11 cellular contexts compared by ENCODE assay signal in genomic region chr20:62797671-62798532, GRCh38. TPM values are rescaled to one million over a fixed set of nuclear protein-coding genes. Genes with fewer than 3 reads are reported as not detected.
DNase-seq lines count a peak whose midpoint lies in the region; ATAC-seq, FAIRE-seq and TF ChIP-seq lines count a peak whose summit lies in the region.
"Had no signal": no experiment of that assay in that cellular context is flagged by ENCODE, and none has a peak within 500 bp of the region (broad histone marks: within the 10 kb centered on the region; RNA-seq: fewer than 3 reads in every experiment).

No MANE protein-coding gene starts in this region.

- peaks cover 15% of the 10 kb centered on the region for H3F3A ChIP-seq in SK-N-SH (replicated peaks; ENCODE audit: insufficient read depth)

- H3K4me3 ChIP-seq in SK-N-SH (ENCODE audit: low read depth in 2 of 2, low read length in 1 of 2) (peak overlapping the region; percentile 64 to 66; a peak in 3 of 4 replicates), fibroblast of pulmonary artery (replicated peaks; ENCODE audit: low read depth, low read length) (peak overlapping the region; percentile 61), skeletal muscle cell (ENCODE audit: low read depth, low read length) (peak overlapping the region; percentile 56)

- 0 out of 2 replicates have a peak, but pooled peaks cover 8% of the 10 kb centered on the region for H4K20me1 ChIP-seq in SK-N-SH (ENCODE audit: insufficient read depth)

- DNase-seq in SK-N-SH (no peak), SW480 (ENCODE audit: low spot score) (peak; percentile 71), fibroblast of pulmonary artery (ENCODE audit: low read depth) (no peak), skeletal muscle cell (ENCODE audit: low read depth) (no peak), omental fat pad (ENCODE audit: low spot score) (no peak), GM12892 (ENCODE audit: insufficient read length) (no peak)
- DNase-seq in stimulated activated CD4-positive, alpha-beta T cell treated with anti-CD3 and anti-CD28 coated beads, Interleukin-2, amount 100 ng/mL, for 48 hours, result no peak
- DNase-seq: 8988T, kidney, SW 1271 had no signal

- CTCF ChIA-PET in SK-N-SH (lab: Yijun Ruan, JAX), result interaction anchor here (0.6 to 1.0 kb wide), 4 partner anchors 10 to 181 kb away, joined by 3 to 4 read pairs (median 3); no protein-coding TSS in a partner anchor

- H3K36me3 ChIP-seq in SK-N-SH (replicated peaks in 1 of 2; ENCODE audit: control insufficient read depth in 1 of 2, insufficient read depth in 2 of 2, low read length in 1 of 2), result peaks cover 19 to 35% of the 10 kb centered on the region in 2 experiments

- TF ChIP-seq EP300 in SK-N-SH (IDR thresholded peaks at IDR 0.05; ENCODE audit: borderline replicate concordance in 1 of 2, low read depth in 1 of 2, low read length in 1 of 2), result no peak

- H3K27ac ChIP-seq in SK-N-SH (ENCODE audit: low read depth in 2 of 2, low read length in 1 of 2), result no peak overlapping the region

- no peak for TF ChIP-seq RAD21 in SK-N-SH (IDR thresholded peaks at IDR 0.05; ENCODE audit: low read length)

- H3K9me2 ChIP-seq in SK-N-SH, result no peaks in the 10 kb centered on the region

- no peaks in the 10 kb centered on the region for H3K27me3 ChIP-seq in SK-N-SH (ENCODE audit: insufficient read depth)

- TF ChIP-seq POLR2A in GM12892 (IDR thresholded peaks at IDR 0.05; ENCODE audit: low read depth, low read length), result no peak

- peaks cover 19% of the 10 kb centered on the region in 2 experiments; a peak in 2 of 4 replicates for H3K4me1 ChIP-seq in SK-N-SH (ENCODE audit: control insufficient read depth in 1 of 2, insufficient read depth in 2 of 2, low read depth in 1 of 2, low read length in 1 of 2)

- POLR2A ChIA-PET in SK-N-SH (lab: Yijun Ruan, JAX), result no interaction called here

- no peak for FAIRE-seq in GM12892 (lab: Jason Lieb, UNC)
- FAIRE-seq: kidney had no signal

- H3K79me2 ChIP-seq in SK-N-SH (ENCODE audit: insufficient read depth), result peaks cover 17% of the 10 kb centered on the region

- TF ChIP-seq CTCF in SK-N-SH (IDR thresholded peaks at IDR 0.05), result no peak
- TF ChIP-seq CTCF in fibroblast of pulmonary artery (IDR thresholded peaks at IDR 0.05; ENCODE audit: low read length, missing control alignments), result no peak
- no peak for TF ChIP-seq CTCF in omental fat pad (IDR thresholded peaks at IDR 0.05)

- H2AFZ ChIP-seq in SK-N-SH (ENCODE audit: low read depth), result no peak overlapping the region

- H3K9me3 ChIP-seq in SK-N-SH, result no peaks in the 10 kb centered on the region

- peak overlapping the region; percentile 97 for H3K4me2 ChIP-seq in SK-N-SH

- no peak overlapping the region; the same call in 1 of the 2 replicates for H3K9ac ChIP-seq in SK-N-SH

- 88% methylated on average over 18 of the region's 26 CpGs for WGBS in SK-N-SH (ENCODE audit: low lambda C conversion rate)

- ATAC-seq in SK-N-SH treated with all-trans-retinoic acid at 6 μM for 48 hours (no peak), omental fat pad (ENCODE audit: low FRiP score) (no peak)

TF ChIP-seq in SK-N-SH, 30 proteins besides CTCF, POLR2A, EP300 and RAD21:
- TF ChIP-seq RFX5 (IDR thresholded peaks at IDR 0.05; ENCODE audit: low read length), result no peak
- TF ChIP-seq MXI1 (IDR thresholded peaks at IDR 0.05; ENCODE audit: low read depth, low read length), result no peak
- no peak for TF ChIP-seq POLR2AphosphoS5 (IDR thresholded peaks at IDR 0.05; ENCODE audit: low read depth, low read length)
- no peak for TF ChIP-seq MEF2A (IDR thresholded peaks at IDR 0.05; ENCODE audit: borderline replicate concordance, low read depth)
- no peak for TF ChIP-seq SMC3 (IDR thresholded peaks at IDR 0.05; ENCODE audit: low read depth, low read length)
- no peak for TF ChIP-seq NFIC (IDR thresholded peaks at IDR 0.05; ENCODE audit: borderline replicate concordance)
- no peak for TF ChIP-seq RXRA (IDR thresholded peaks at IDR 0.05; ENCODE audit: borderline replicate concordance, low read depth)
- no peak for TF ChIP-seq FOSL2 (IDR thresholded peaks at IDR 0.05; ENCODE audit: borderline replicate concordance, low read depth)
- TF ChIP-seq SIN3A (IDR thresholded peaks at IDR 0.05; ENCODE audit: borderline replicate concordance, low read depth, low read length), result no peak
- no peak for TF ChIP-seq TAF1 (IDR thresholded peaks at IDR 0.05; ENCODE audit: borderline replicate concordance, low read depth, low read length)
- TF ChIP-seq NRF1 (IDR thresholded peaks at IDR 0.05; ENCODE audit: low read depth, low read length), result no peak
- no peak for TF ChIP-seq EZH2phosphoT487 (IDR thresholded peaks at IDR 0.05; ENCODE audit: borderline replicate concordance, low read depth)

TF ChIP-seq in SK-N-SH treated with all-trans-retinoic acid at 6 μM for 48 hours, 23 proteins besides CTCF, POLR2A, EP300 and RAD21:
- TF ChIP-seq SNAI2 (CRISPR knock-in tag; IDR thresholded peaks at IDR 0.05) (no peak), CSDC2 (CRISPR knock-in tag; IDR thresholded peaks at IDR 0.05) (no peak), RARB (CRISPR knock-in tag; IDR thresholded peaks at IDR 0.05) (no peak), GLIS3 (CRISPR knock-in tag; IDR thresholded peaks at IDR 0.05) (no peak), OSR1 (CRISPR knock-in tag; IDR thresholded peaks at IDR 0.05) (no peak), TCF4 (CRISPR knock-in tag; IDR thresholded peaks at IDR 0.05; ENCODE audit: borderline replicate concordance) (no peak), TSHZ2 (CRISPR knock-in tag; IDR thresholded peaks at IDR 0.05) (no peak), POU6F1 (CRISPR knock-in tag; IDR thresholded peaks at IDR 0.05; ENCODE audit: borderline replicate concordance, low read depth) (no peak), ZFP30 (CRISPR knock-in tag; IDR thresholded peaks at IDR 0.05) (no peak), ISL1 (CRISPR knock-in tag; IDR thresholded peaks at IDR 0.05) (no peak), CSRNP3 (CRISPR knock-in tag; IDR thresholded peaks at IDR 0.05) (no peak), ZNF8 (CRISPR knock-in tag; IDR thresholded peaks at IDR 0.05) (no peak)

RNA-seq across cellular contexts. Expression of gene MRGBP, which starts 1.6 kb away (rescaled TPM):
- polyA plus RNA-seq in SK-N-SH (2012; rRNA removed), result 20.0 and 22.0 TPM in 2 replicates
- 18.2 and 20.7 TPM in 2 replicates for polyA plus RNA-seq in SK-N-SH (2012; cell fraction: cytosol; rRNA removed)
- 22.9 and 26.5 TPM in 2 replicates for polyA plus RNA-seq in SK-N-SH (2012; cell fraction: nucleus; rRNA removed)
- total RNA-seq in omental fat pad, result 10 to 100 TPM in 2 of 4 donors, 1 to 10 TPM in 2; 8.0 to 10.4 (median 9.1) TPM
- 9.6 TPM for polyA plus RNA-seq in GM12892 (2012; ENCODE audit: missing spikeins)

RNA-seq across cellular contexts. Expression of gene OGFR, which starts 6.7 kb away (rescaled TPM):
- polyA plus RNA-seq in SK-N-SH (2012; rRNA removed), result 52.9 and 60.8 TPM in 2 replicates
- polyA plus RNA-seq in SK-N-SH (2012; cell fraction: cytosol; rRNA removed), result 25.9 and 35.3 TPM in 2 replicates
- 96.1 and 137 TPM in 2 replicates for polyA plus RNA-seq in SK-N-SH (2012; cell fraction: nucleus; rRNA removed)
- total RNA-seq in omental fat pad, result 10 to 100 TPM; 34.0 to 84.2 (median 52.8) TPM
- 11.1 TPM for polyA plus RNA-seq in GM12892 (2012; ENCODE audit: missing spikeins)

RNA-seq across cellular contexts. Expression of gene COL9A3, which starts 18.9 kb away (rescaled TPM):
- polyA plus RNA-seq in SK-N-SH (2012; rRNA removed), result 1.3 and 2.5 TPM in 2 replicates
- 1.2 and 1.7 TPM in 2 replicates for polyA plus RNA-seq in SK-N-SH (2012; cell fraction: cytosol; rRNA removed)
- polyA plus RNA-seq in SK-N-SH (2012; cell fraction: nucleus; rRNA removed), result 6.2 and 7.8 TPM in 2 replicates
- total RNA-seq in omental fat pad, result 1 to 10 TPM; 2.3 to 6.3 (median 3.6) TPM
- polyA plus RNA-seq in GM12892 (2012; ENCODE audit: missing spikeins), result 0.66 TPM
